In the genomic region with DNA sequence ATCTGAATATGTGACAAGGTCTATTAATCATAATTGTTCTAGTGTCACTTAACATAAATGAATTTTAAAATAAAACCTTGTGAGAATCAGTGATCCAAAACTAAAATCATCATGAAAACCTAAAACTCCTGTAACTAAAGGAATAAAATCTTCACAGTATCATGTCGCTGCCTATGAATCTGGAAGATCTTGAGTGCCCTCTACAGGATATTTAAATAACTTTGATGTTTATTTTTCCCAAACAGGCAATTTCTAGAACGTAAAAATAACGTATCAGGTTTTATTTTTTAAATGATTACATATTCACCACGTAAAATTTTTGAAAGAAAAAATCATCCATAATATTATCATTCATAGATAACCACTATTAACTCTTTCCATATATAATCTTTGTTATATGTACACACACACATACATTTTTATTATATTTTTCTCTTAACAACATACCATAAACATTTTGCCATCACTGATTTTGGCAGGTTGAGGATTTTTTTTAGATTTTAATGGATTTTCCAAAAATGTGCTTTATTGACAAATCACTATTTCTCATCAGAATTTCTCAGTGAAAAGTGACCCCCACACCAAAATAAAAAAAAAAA, we compare ENCODE assay signal across 8 cellular contexts.
DNase-seq lines count a peak whose midpoint lies in the region; ATAC-seq, FAIRE-seq and TF ChIP-seq lines count a peak whose summit lies in the region.

No MANE protein-coding gene starts in this region.

- H3K4me3 ChIP-seq in BJ (ENCODE audit: low read depth, low read length) (no peak overlapping the region), choroid plexus epithelial cell (ENCODE audit: low read depth, low read length) (no peak overlapping the region), stomach (no peak overlapping the region)
- no peak overlapping the region for H3K4me3 ChIP-seq in naive thymus-derived CD4-positive, alpha-beta T cell (ENCODE audit: low read length)

- H3K4me3 Mint-ChIP-seq in naive thymus-derived CD4-positive, alpha-beta T cell, result no peak overlapping the region

- CTCF ChIA-PET in BJ (lab: Yijun Ruan, JAX), result interaction anchor here (0.7 to 2.0 kb wide), 9 partner anchors 9 to 543 kb away, joined by 3 to 14 read pairs (median 4); no protein-coding TSS in a partner anchor
- CTCF ChIA-PET in naive thymus-derived CD4-positive, alpha-beta T cell (lab: Charles Lee), result interaction anchor here (0.7 to 1.0 kb wide), 2 partner anchors 9 to 244 kb away, joined by 3 to 5 read pairs; no protein-coding TSS in a partner anchor

- H3K27me3 ChIP-seq in BJ (ENCODE audit: control insufficient read depth, insufficient read depth, low read length) (no peaks in the 10 kb centered on the region), stomach (no peaks in the 10 kb centered on the region)
- no peaks in the 10 kb centered on the region for H3K27me3 ChIP-seq in naive thymus-derived CD4-positive, alpha-beta T cell (ENCODE audit: control insufficient read depth in 2 of 2, insufficient read depth in 2 of 2, low read length in 2 of 2)

- no peaks in the 10 kb centered on the region for H3K9me3 ChIP-seq in naive thymus-derived CD4-positive, alpha-beta T cell (ENCODE audit: control insufficient read depth in 2 of 3, low read length in 3 of 3)
- no peaks in the 10 kb centered on the region for H3K9me3 ChIP-seq in stomach

- 2 to 4% (median 3%) methylated on average over 4 of the region's 4 CpGs for WGBS in stomach, 5 donors

- H3K27ac ChIP-seq in naive thymus-derived CD4-positive, alpha-beta T cell (ENCODE audit: low read depth, low read length), result no peak overlapping the region
- no peak overlapping the region for H3K27ac ChIP-seq in stomach

- H3K4me1 ChIP-seq in naive thymus-derived CD4-positive, alpha-beta T cell (ENCODE audit: control insufficient read depth in 2 of 2, insufficient read depth in 2 of 2, low read length in 2 of 2), result no peaks in the 10 kb centered on the region
- H3K4me1 ChIP-seq in stomach, result no peaks in the 10 kb centered on the region

- H3K27me3 Mint-ChIP-seq in naive thymus-derived CD4-positive, alpha-beta T cell, result peaks cover 5 to 32% (median 17%) of the 10 kb centered on the region in 5 donors

- no peak for TF ChIP-seq EP300 in stomach (IDR thresholded peaks at IDR 0.05)

- TF ChIP-seq POLR2A in stomach (IDR thresholded peaks at IDR 0.05), result no peak

- H3K9me3 Mint-ChIP-seq in naive thymus-derived CD4-positive, alpha-beta T cell, result no peaks in the 10 kb centered on the region

- peak; percentile 40 for TF ChIP-seq CTCF in BJ (IDR thresholded peaks at IDR 0.05; ENCODE audit: insufficient read depth, low read depth, low read length)
- TF ChIP-seq CTCF in choroid plexus epithelial cell (conservative IDR thresholded peaks at IDR 0.05; ENCODE audit: low read depth, low read length), result peak; percentile 61
- peak in 1 of 7 experiments; percentile 11 for TF ChIP-seq CTCF in stomach (IDR thresholded peaks at IDR 0.05)

- H3K4me1 Mint-ChIP-seq in naive thymus-derived CD4-positive, alpha-beta T cell, result peaks cover 0 to 4% (median 0%) of the 10 kb centered on the region in 7 donors

- H3K36me3 ChIP-seq in BJ (ENCODE audit: control insufficient read depth, insufficient read depth, low read length), result no peaks in the 10 kb centered on the region
- no peaks in the 10 kb centered on the region for H3K36me3 ChIP-seq in naive thymus-derived CD4-positive, alpha-beta T cell (ENCODE audit: control insufficient read depth in 2 of 3, insufficient read depth in 3 of 3, low read length in 3 of 3)
- no peaks in the 10 kb centered on the region for H3K36me3 ChIP-seq in stomach

- H3K36me3 Mint-ChIP-seq in naive thymus-derived CD4-positive, alpha-beta T cell, result no peaks in the 10 kb centered on the region

- ATAC-seq in naive thymus-derived CD4-positive, alpha-beta T cell, result no peak
- ATAC-seq in HG02970 (IDR thresholded peaks at IDR 0.05; ENCODE audit: low FRiP score, unreplicated experiment) (no peak), esophagus mucosa (no peak)

- POLR2A ChIA-PET in BJ (lab: Charles Lee), result no interaction called here
- POLR2A ChIA-PET in naive thymus-derived CD4-positive, alpha-beta T cell (lab: Charles Lee), result no interaction called here

- DNase-seq in BJ (ENCODE audit: low read depth) (no peak), GM19239 (ENCODE audit: insufficient read length, low spot score) (no peak), NCI-H460 (ENCODE audit: extremely low read depth, low read depth) (peak; percentile 14), choroid plexus epithelial cell (ENCODE audit: low read depth) (peak; percentile 63), stomach (no peak)
- DNase-seq in naive thymus-derived CD4-positive, alpha-beta T cell, result peak in 5 of 9 donors; percentile 1 to 19 (median 11)

- no peak overlapping the region for H3K27ac Mint-ChIP-seq in naive thymus-derived CD4-positive, alpha-beta T cell

- peak; percentile 82 for FAIRE-seq in GM19239 (lab: Jason Lieb, UNC)

- intact Hi-C loops in naive thymus-derived CD4-positive, alpha-beta T cell (cut with micrococcal nuclease), result loop anchor here (1.0 to 10.0 kb wide), 4 partner anchors 181 to 540 kb away; no protein-coding TSS in a partner anchor
- intact Hi-C loops in stomach (cut with DNase I; ENCODE audit: low total_unique reads), result no loop called here

Comparison
In these comparisons a context has a peak if more than half of its experiments do, and no peak if none do; other contexts are left out.
1. DNase-seq: peak in NCI-H460 (single experiment), choroid plexus epithelial cell (single experiment) and naive thymus-derived CD4-positive, alpha-beta T cell (5 of 9); none in BJ (single experiment), GM19239 (single experiment) and stomach (single experiment).